ENCODE assay signal across 16 cellular contexts in genomic region chr1:204996981-204997380, GRCh38. TPM values are rescaled to one million over a fixed set of nuclear protein-coding genes. Genes with fewer than 3 reads are reported as not detected.
DNase-seq lines count a peak whose midpoint lies in the region; TF ChIP-seq lines count a peak whose summit lies in the region.
"Had no signal": no experiment of that assay in that cellular context is flagged by ENCODE, and none has a peak within 500 bp of the region (broad histone marks: within the 10 kb centered on the region; RNA-seq: fewer than 3 reads in every experiment).

No MANE protein-coding gene starts in this region.

- no peaks in the 10 kb centered on the region for H3K36me3 ChIP-seq in uterus

- no peaks in the 10 kb centered on the region for H3K4me1 ChIP-seq in uterus

- DNase-seq in RPMI7951 (ENCODE audit: low read depth) = peak; percentile 7
- DNase-seq in fibroblast of villous mesenchyme (ENCODE audit: low read depth) = peak; percentile 13
- peak; percentile 32 for DNase-seq in occipital lobe (lab: John Stamatoyannopoulos, UW)
- peak; percentile 29 to 53 for DNase-seq in uterus
- no peak for DNase-seq in NCI-H1105 treated with DMSO at 0.1 percent for 48 hours (lab: John Stamatoyannopoulos, UW)
- no peak for DNase-seq in HPDE6-E6E7 (ENCODE audit: extremely low spot score)
- DNase-seq in activated CD8-positive, alpha-beta memory T cell treated with anti-CD3 and anti-CD28 coated beads for 24 hours = no peak
- DNase-seq: CD8-positive, alpha-beta T cell; GF-D8; IMR-90; NCI-H1417 treated with DMSO at 0.1 percent for 48 hours; NCI-H2029 treated with DMSO at 0.1 percent for 48 hours; NCI-H510A treated with DMSO at 0.1 percent for 48 hours; SHP77 had no signal

- TF ChIP-seq POLR2A in uterus (IDR thresholded peaks at IDR 0.05) = no peak

- H3K9me3 ChIP-seq in uterus = no peaks in the 10 kb centered on the region

- no peak for TF ChIP-seq CTCF in fibroblast of villous mesenchyme (IDR thresholded peaks at IDR 0.05; ENCODE audit: insufficient read depth, low read depth, low read length)
- no peak for TF ChIP-seq CTCF in uterus (IDR thresholded peaks at IDR 0.05)

- intact Hi-C loops in uterus (cut with DNase I; ENCODE audit: low total_unique reads) = no loop called here

- H3K27ac ChIP-seq in uterus = peak overlapping the region; percentile 59 to 61

- no peaks in the 10 kb centered on the region for H3K27me3 ChIP-seq in uterus

- H3K4me3 ChIP-seq in fibroblast of villous mesenchyme (ENCODE audit: low read depth, low read length) (no peak overlapping the region), uterus (no peak overlapping the region)

RNA-seq across cellular contexts. Expression of gene CNTN2, which starts 46.0 kb away (rescaled TPM):
- not detected in 2 replicates for total RNA-seq in RPMI7951 (2014; rRNA removed; shearing (Covaris generic))
- total RNA-seq in fibroblast of villous mesenchyme = not detected in 2 replicates
- 22.8 TPM for total RNA-seq in occipital lobe
- total RNA-seq in uterus = 1 to 10 TPM in 1 of 4 donors, not detected in 3; 3.0 TPM
- total RNA-seq: CD8-positive, alpha-beta T cell; HT-29; IMR-90; LHCN-M2 had no signal

Comparison
In these comparisons a context has a peak if more than half of its experiments do, and no peak if none do; other contexts are left out.
1. DNase-seq: peak in RPMI7951 (single experiment), fibroblast of villous mesenchyme (single experiment), occipital lobe (single experiment) and uterus (2 of 2); none in NCI-H1105 treated with DMSO at 0.1 percent for 48 hours (single experiment), HPDE6-E6E7 (single experiment) and activated CD8-positive, alpha-beta memory T cell treated with anti-CD3 and anti-CD28 coated beads for 24 hours (single experiment).